ENCODE assay signal across 13 cellular contexts in genomic region chr4:2958446-2958845, GRCh38. TPM values are rescaled to one million over a fixed set of nuclear protein-coding genes. Genes with fewer than 3 reads are reported as not detected.
DNase-seq lines count a peak whose midpoint lies in the region; ATAC-seq lines count a peak whose summit lies in the region.
"Had no signal": no experiment of that assay in that cellular context is flagged by ENCODE, and none has a peak within 500 bp of the region (broad histone marks: within the 10 kb centered on the region; RNA-seq: fewer than 3 reads in every experiment).

No MANE protein-coding gene starts in this region.

- H3K9me3 Mint-ChIP-seq in activated naive CD4-positive, alpha-beta T cell treated with anti-CD3 and anti-CD28 coated beads, Interleukin-2, amount 10 ng/mL, durations not matched to agents 7 days and 5 days = no peaks in the 10 kb centered on the region
- H3K9me3 Mint-ChIP-seq in activated naive CD8-positive, alpha-beta T cell treated with anti-CD3 and anti-CD28 coated beads for 36 hours = no peaks in the 10 kb centered on the region
- H3K9me3 Mint-ChIP-seq in stimulated activated naive B cell treated with anti-CD40 and anti-IgM and Interleukin-4, amounts not matched to agents 10 μg/mL and 1 μg/mL and 100 μg/mL, for 72 hours = no peaks in the 10 kb centered on the region
- H3K9me3 Mint-ChIP-seq: activated T-cell treated with anti-CD3 and anti-CD28 coated beads, Interleukin-2, amount 50 U/mL, for 72 hours had no signal

- H3K4me1 Mint-ChIP-seq in activated naive CD4-positive, alpha-beta T cell treated with anti-CD3 and anti-CD28 coated beads, Interleukin-2, amount 10 ng/mL, durations not matched to agents 7 days and 5 days = peaks cover 64% of the 10 kb centered on the region
- H3K4me1 Mint-ChIP-seq in activated naive CD8-positive, alpha-beta T cell treated with anti-CD3 and anti-CD28 coated beads for 36 hours = peaks cover 57% of the 10 kb centered on the region
- H3K4me1 Mint-ChIP-seq in stimulated activated naive B cell treated with anti-CD40 and anti-IgM and Interleukin-4, amounts not matched to agents 10 μg/mL and 1 μg/mL and 100 μg/mL, for 72 hours = peaks cover 37 to 60% of the 10 kb centered on the region in 2 donors

- H3K27ac Mint-ChIP-seq in activated naive CD4-positive, alpha-beta T cell treated with anti-CD3 and anti-CD28 coated beads, Interleukin-2, amount 10 ng/mL, durations not matched to agents 7 days and 5 days = peak overlapping the region; percentile 0
- H3K27ac Mint-ChIP-seq in activated naive CD8-positive, alpha-beta T cell treated with anti-CD3 and anti-CD28 coated beads for 36 hours = peak overlapping the region; percentile 47
- H3K27ac Mint-ChIP-seq in stimulated activated naive B cell treated with anti-CD40 and anti-IgM and Interleukin-4, amounts not matched to agents 10 μg/mL and 1 μg/mL and 100 μg/mL, for 72 hours = peak overlapping the region; percentile 14

- CTCF ChIA-PET in activated naive CD4-positive, alpha-beta T cell treated with anti-CD3 and anti-CD28 coated beads, Interleukin-2, amount 10 ng/mL, durations not matched to agents 7 days and 5 days (lab: Charles Lee) = no interaction called here

- no peak overlapping the region for H3K4me3 Mint-ChIP-seq in activated naive CD4-positive, alpha-beta T cell treated with anti-CD3 and anti-CD28 coated beads, Interleukin-2, amount 10 ng/mL, durations not matched to agents 7 days and 5 days
- no peak overlapping the region for H3K4me3 Mint-ChIP-seq in activated naive CD8-positive, alpha-beta T cell treated with anti-CD3 and anti-CD28 coated beads for 36 hours
- H3K4me3 Mint-ChIP-seq in stimulated activated naive B cell treated with anti-CD40 and anti-IgM and Interleukin-4, amounts not matched to agents 10 μg/mL and 1 μg/mL and 100 μg/mL, for 72 hours = no peak overlapping the region

- H3K36me3 Mint-ChIP-seq in activated naive CD4-positive, alpha-beta T cell treated with anti-CD3 and anti-CD28 coated beads, Interleukin-2, amount 10 ng/mL, durations not matched to agents 7 days and 5 days = peaks cover 45% of the 10 kb centered on the region
- peaks cover 61% of the 10 kb centered on the region for H3K36me3 Mint-ChIP-seq in activated naive CD8-positive, alpha-beta T cell treated with anti-CD3 and anti-CD28 coated beads for 36 hours
- peaks cover 35 to 63% of the 10 kb centered on the region in 2 donors for H3K36me3 Mint-ChIP-seq in stimulated activated naive B cell treated with anti-CD40 and anti-IgM and Interleukin-4, amounts not matched to agents 10 μg/mL and 1 μg/mL and 100 μg/mL, for 72 hours

- DNase-seq in activated naive CD4-positive, alpha-beta T cell treated with anti-CD3 and anti-CD28 coated beads, Interleukin-2, amount 10 ng/mL, durations not matched to agents 7 days and 5 days = no peak
- no peak for DNase-seq in activated naive CD4-positive, alpha-beta T cell (lab: John Stamatoyannopoulos, UW)
- no peak for DNase-seq in activated naive CD8-positive, alpha-beta T cell treated with anti-CD3 and anti-CD28 coated beads for 36 hours
- DNase-seq in glomerular visceral epithelial cell (ENCODE audit: extremely low spot score) (peak; percentile 61), left lobe of liver (ENCODE audit: low spot score) (no peak), iPS-NIHi11 (ENCODE audit: low spot score) (no peak)
- DNase-seq in stimulated activated naive B cell treated with anti-CD40 and anti-IgM and Interleukin-4, amounts not matched to agents 10 μg/mL and 1 μg/mL and 100 μg/mL, for 72 hours = no peak
- DNase-seq: activated T-cell treated with anti-CD3 and anti-CD28 coated beads, Interleukin-2, amount 50 U/mL, for 72 hours; colonic mucosa; heart right ventricle; NCI-H526 treated with DMSO at 0.1 percent for 48 hours; Right ventricle myocardium superior had no signal

- no peaks in the 10 kb centered on the region for H3K27me3 Mint-ChIP-seq in activated naive CD4-positive, alpha-beta T cell treated with anti-CD3 and anti-CD28 coated beads, Interleukin-2, amount 10 ng/mL, durations not matched to agents 7 days and 5 days
- H3K27me3 Mint-ChIP-seq in activated naive CD8-positive, alpha-beta T cell treated with anti-CD3 and anti-CD28 coated beads for 36 hours = no peaks in the 10 kb centered on the region
- H3K27me3 Mint-ChIP-seq in stimulated activated naive B cell treated with anti-CD40 and anti-IgM and Interleukin-4, amounts not matched to agents 10 μg/mL and 1 μg/mL and 100 μg/mL, for 72 hours = no peaks in the 10 kb centered on the region

- no peak for ATAC-seq in stimulated activated naive B cell treated with anti-CD40 and anti-IgM and Interleukin-4, amounts not matched to agents 10 μg/mL and 1 μg/mL and 100 μg/mL, for 72 hours (replicated peaks)
- ATAC-seq in GM19395 (IDR thresholded peaks at IDR 0.05; ENCODE audit: unreplicated experiment) = no peak
- ATAC-seq in left lobe of liver = no peak
- ATAC-seq: activated T-cell treated with anti-CD3 and anti-CD28 coated beads, Interleukin-2, amount 50 U/mL, for 72 hours; heart right ventricle had no signal

RNA-seq across cellular contexts. Expression of gene NOP14, which starts 4.8 kb away (rescaled TPM):
- total RNA-seq in activated naive CD8-positive, alpha-beta T cell treated with anti-CD3 and anti-CD28 coated beads for 36 hours = 100 to 1,000 TPM in 1 of 2 experiments, 10 to 100 TPM in 1; 99.1 to 102 TPM
- total RNA-seq in left lobe of liver = 18.7 TPM

RNA-seq across cellular contexts. Expression of gene GRK4, which starts 4.9 kb away (rescaled TPM):
- total RNA-seq in activated naive CD8-positive, alpha-beta T cell treated with anti-CD3 and anti-CD28 coated beads for 36 hours = 1 to 10 TPM; 2.6 to 3.2 TPM
- total RNA-seq in left lobe of liver = 3.2 TPM
